Comparison of ENCODE assay signal across 1 cellular context in genomic region chr1:155273134-155273982, GRCh38.
TF ChIP-seq lines count a peak whose summit lies in the region.

CLK2 (minus strand) TSS chr1:155273504; CDS start chr1:155270977, 2,527 bp downstream.

TF ChIP-seq in K562, 482 proteins besides CTCF, POLR2A, EP300 and RAD21 (continued from another document and continues in another):
- TF ChIP-seq ZNF398 (CRISPR knock-in tag; IDR thresholded peaks at IDR 0.05) (no peak), SAP30 (IDR thresholded peaks at IDR 0.05; ENCODE audit: borderline replicate concordance, insufficient read depth, low read depth, low read length, poor library complexity, severe bottlenecking) (peak; percentile 71), TCF7 (IDR thresholded peaks at IDR 0.05; ENCODE audit: borderline replicate concordance) (no peak), ZNF133 (CRISPR knock-in tag; IDR thresholded peaks at IDR 0.05) (no peak), DEAF1 (CRISPR knock-in tag; IDR thresholded peaks at IDR 0.05) (no peak), RBM22 (IDR thresholded peaks at IDR 0.05; ENCODE audit: low read depth, low read length, poor library complexity, severe bottlenecking) (no peak), ATF4 (CRISPR knock-in tag; IDR thresholded peaks at IDR 0.05) (no peak), NR4A1 (CRISPR knock-in tag; IDR thresholded peaks at IDR 0.05) (no peak), NR4A1 (tag; IDR thresholded peaks at IDR 0.05) (0 out of 2 replicates have a peak, but pooled peaks have one; percentile 40), ZNF512 (tag; IDR thresholded peaks at IDR 0.05) (no peak), CHD7 (IDR thresholded peaks at IDR 0.05; ENCODE audit: low read depth, low read length) (no peak), ZC3H4 (CRISPR knock-in tag; IDR thresholded peaks at IDR 0.05; ENCODE audit: borderline replicate concordance) (no peak), TFAP4 (CRISPR knock-in tag; IDR thresholded peaks at IDR 0.05; ENCODE audit: borderline replicate concordance) (peak; percentile 58; the same call in 1 of the 2 replicates), POLR2AphosphoS2 (IDR thresholded peaks at IDR 0.05; ENCODE audit: low read length) (no peak), GMEB1 (CRISPR knock-in tag; IDR thresholded peaks at IDR 0.05) (peak; percentile 99), ZNF280B (CRISPR knock-in tag; IDR thresholded peaks at IDR 0.05) (no peak), MEF2D (tag; conservative IDR thresholded peaks at IDR 0.05; ENCODE audit: low read depth) (no peak; the same call in 1 of the 2 replicates), FOXP4 (CRISPR knock-in tag; IDR thresholded peaks at IDR 0.05; ENCODE audit: borderline replicate concordance) (no peak), LEF1 (IDR thresholded peaks at IDR 0.05) (peak; percentile 21; the same call in 1 of the 2 replicates), ELF2 (CRISPR knock-in tag; IDR thresholded peaks at IDR 0.05) (no peak), ZSCAN29 (IDR thresholded peaks at IDR 0.05) (no peak), ZNF232 (CRISPR knock-in tag; IDR thresholded peaks at IDR 0.05) (no peak), KLF16 (IDR thresholded peaks at IDR 0.05) (no peak), TOE1 (IDR thresholded peaks at IDR 0.05; ENCODE audit: borderline replicate concordance) (peak; percentile 39; the same call in 1 of the 2 replicates), TOE1 (CRISPR knock-in tag; IDR thresholded peaks at IDR 0.05; ENCODE audit: borderline replicate concordance, low read depth) (peak; percentile 88), GATA2 (CRISPR knock-in tag; IDR thresholded peaks at IDR 0.05) (no peak), ZKSCAN8 (CRISPR knock-in tag; IDR thresholded peaks at IDR 0.05) (no peak), DACH1 (IDR thresholded peaks at IDR 0.05; ENCODE audit: partially characterized antibody) (no peak), TAF1 (IDR thresholded peaks at IDR 0.05; ENCODE audit: control insufficient read depth, extremely low read depth, insufficient read depth, low read length, severe bottlenecking) (peak; percentile 71), TFAM (CRISPR knock-in tag; conservative IDR thresholded peaks at IDR 0.05) (no peak), MIER1 (IDR thresholded peaks at IDR 0.05; ENCODE audit: low read depth) (peak; percentile 27; the same call in 1 of the 2 replicates), FOSL1 (tag; conservative IDR thresholded peaks at IDR 0.05) (no peak)
